ENCODE assay signal across 4 cellular contexts in the genomic region with DNA sequence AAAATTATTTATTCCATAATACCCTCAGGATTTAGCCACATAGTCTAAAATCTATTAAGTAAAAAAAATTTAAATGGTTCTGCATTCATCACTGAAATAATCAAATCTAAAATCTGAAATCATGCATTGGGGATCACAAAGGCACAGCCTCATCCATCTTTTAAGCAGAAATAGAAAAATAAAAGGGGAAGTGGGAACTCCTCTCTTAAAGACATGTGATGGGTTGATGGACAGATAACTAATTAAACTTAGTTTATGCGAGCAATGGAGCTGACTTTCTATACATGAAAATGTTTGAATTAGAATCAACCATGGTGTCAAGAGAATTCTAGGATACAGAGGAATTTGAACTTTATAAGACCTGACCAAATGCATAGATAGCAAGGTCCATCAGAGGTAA.
"Had no signal": no experiment of that assay in that cellular context is flagged by ENCODE, and none has a peak within 500 bp of the region (broad histone marks: within the 10 kb centered on the region; RNA-seq: fewer than 3 reads in every experiment).

No MANE protein-coding gene starts in this region.

- DNase-seq: GDM1 had no signal

- FAIRE-seq: G401.6, GM12892, GM19239 had no signal
